Comparison of ENCODE assay signal across 1 cellular context in genomic region chr19:5623397-5624153, GRCh38.
TF ChIP-seq lines count a peak whose summit lies in the region.

No MANE protein-coding gene starts in this region.

TF ChIP-seq in GM23338, 12 proteins besides CTCF, POLR2A, EP300 and RAD21 (continued from another document):
- TF ChIP-seq, protein P1, sequence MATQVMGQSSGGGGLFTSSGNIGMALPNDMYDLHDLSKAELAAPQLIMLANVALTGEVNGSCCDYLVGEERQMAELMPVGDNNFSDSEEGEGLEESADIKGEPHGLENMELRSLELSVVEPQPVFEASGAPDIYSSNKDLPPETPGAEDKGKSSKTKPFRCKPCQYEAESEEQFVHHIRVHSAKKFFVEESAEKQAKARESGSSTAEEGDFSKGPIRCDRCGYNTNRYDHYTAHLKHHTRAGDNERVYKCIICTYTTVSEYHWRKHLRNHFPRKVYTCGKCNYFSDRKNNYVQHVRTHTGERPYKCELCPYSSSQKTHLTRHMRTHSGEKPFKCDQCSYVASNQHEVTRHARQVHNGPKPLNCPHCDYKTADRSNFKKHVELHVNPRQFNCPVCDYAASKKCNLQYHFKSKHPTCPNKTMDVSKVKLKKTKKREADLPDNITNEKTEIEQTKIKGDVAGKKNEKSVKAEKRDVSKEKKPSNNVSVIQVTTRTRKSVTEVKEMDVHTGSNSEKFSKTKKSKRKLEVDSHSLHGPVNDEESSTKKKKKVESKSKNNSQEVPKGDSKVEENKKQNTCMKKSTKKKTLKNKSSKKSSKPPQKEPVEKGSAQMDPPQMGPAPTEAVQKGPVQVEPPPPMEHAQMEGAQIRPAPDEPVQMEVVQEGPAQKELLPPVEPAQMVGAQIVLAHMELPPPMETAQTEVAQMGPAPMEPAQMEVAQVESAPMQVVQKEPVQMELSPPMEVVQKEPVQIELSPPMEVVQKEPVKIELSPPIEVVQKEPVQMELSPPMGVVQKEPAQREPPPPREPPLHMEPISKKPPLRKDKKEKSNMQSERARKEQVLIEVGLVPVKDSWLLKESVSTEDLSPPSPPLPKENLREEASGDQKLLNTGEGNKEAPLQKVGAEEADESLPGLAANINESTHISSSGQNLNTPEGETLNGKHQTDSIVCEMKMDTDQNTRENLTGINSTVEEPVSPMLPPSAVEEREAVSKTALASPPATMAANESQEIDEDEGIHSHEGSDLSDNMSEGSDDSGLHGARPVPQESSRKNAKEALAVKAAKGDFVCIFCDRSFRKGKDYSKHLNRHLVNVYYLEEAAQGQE (IDR thresholded peaks at IDR 0.05; ENCODE audit: unreplicated experiment) = no peak
- no peak for TF ChIP-seq CREB1 (CRISPR knock-in tag; IDR thresholded peaks at IDR 0.05; ENCODE audit: low read depth)
- TF ChIP-seq JUNB (IDR thresholded peaks at IDR 0.05; ENCODE audit: unreplicated experiment) = no peak
- TF ChIP-seq EZH2 (IDR thresholded peaks at IDR 0.05; ENCODE audit: low read depth, unreplicated experiment) = no peak
- TF ChIP-seq STAT1 (IDR thresholded peaks at IDR 0.05; ENCODE audit: unreplicated experiment) = no peak
- no peak for TF ChIP-seq ZNF462 (CRISPR knock-in tag; IDR thresholded peaks at IDR 0.05)
TF ChIP-seq in GM23338: peak in this region for 0.
